In genomic region chr4:7539659-7540058, GRCh38 we compare ENCODE assay signal across 8 cellular contexts.
DNase-seq lines count a peak whose midpoint lies in the region; ATAC-seq lines count a peak whose summit lies in the region.

No MANE protein-coding gene starts in this region.

- H3K36me3 ChIP-seq in naive thymus-derived CD4-positive, alpha-beta T cell (ENCODE audit: control insufficient read depth in 2 of 3, insufficient read depth in 3 of 3, low read length in 3 of 3), result no peaks in the 10 kb centered on the region

- H3K27me3 ChIP-seq in naive thymus-derived CD4-positive, alpha-beta T cell (ENCODE audit: control insufficient read depth in 2 of 2, insufficient read depth in 2 of 2, low read length in 2 of 2), result no peaks in the 10 kb centered on the region

- intact Hi-C loops in naive thymus-derived CD4-positive, alpha-beta T cell (cut with micrococcal nuclease), result no loop called here

- no peaks in the 10 kb centered on the region for H3K9me3 Mint-ChIP-seq in activated CD8-positive, alpha-beta T cell treated with anti-CD3 and anti-CD28 coated beads, Interleukin-2, amount 10 ng/mL, durations not matched to agents 7 days and 5 days (ENCODE audit: insufficient read depth)
- peaks cover 0 to 13% (median 0%) of the 10 kb centered on the region in 11 donors for H3K9me3 Mint-ChIP-seq in naive thymus-derived CD4-positive, alpha-beta T cell

- H3K9me3 ChIP-seq in naive thymus-derived CD4-positive, alpha-beta T cell (ENCODE audit: control insufficient read depth in 2 of 3, low read length in 3 of 3), result peaks cover 0 to 11% (median 0%) of the 10 kb centered on the region in 3 experiments

- CTCF ChIA-PET in activated CD8-positive, alpha-beta T cell treated with anti-CD3 and anti-CD28 coated beads, Interleukin-2, amount 10 ng/mL, durations not matched to agents 7 days and 5 days (lab: Charles Lee), result no interaction called here
- CTCF ChIA-PET in naive thymus-derived CD4-positive, alpha-beta T cell (lab: Charles Lee), result no interaction called here

- peaks cover 0 to 5% of the 10 kb centered on the region in 2 donors for H3K4me1 ChIP-seq in naive thymus-derived CD4-positive, alpha-beta T cell (ENCODE audit: control insufficient read depth in 2 of 2, insufficient read depth in 2 of 2, low read length in 2 of 2)

- POLR2A ChIA-PET in activated CD8-positive, alpha-beta T cell treated with anti-CD3 and anti-CD28 coated beads, Interleukin-2, amount 10 ng/mL, durations not matched to agents 7 days and 5 days (lab: Charles Lee), result no interaction called here
- POLR2A ChIA-PET in naive thymus-derived CD4-positive, alpha-beta T cell (lab: Charles Lee), result no interaction called here

- no peak overlapping the region for H3K4me3 Mint-ChIP-seq in activated CD8-positive, alpha-beta T cell treated with anti-CD3 and anti-CD28 coated beads, Interleukin-2, amount 10 ng/mL, durations not matched to agents 7 days and 5 days
- H3K4me3 Mint-ChIP-seq in naive thymus-derived CD4-positive, alpha-beta T cell, result no peak overlapping the region

- peak overlapping the region; percentile 29 for H3K27ac ChIP-seq in naive thymus-derived CD4-positive, alpha-beta T cell (ENCODE audit: low read depth, low read length)

- peak; percentile 69 for DNase-seq in EL
- peak; percentile 15 for DNase-seq in NCI-H2196 treated with DMSO at 0.1 percent for 48 hours (lab: John Stamatoyannopoulos, UW; ENCODE audit: unreplicated experiment)
- peak; percentile 81 for DNase-seq in activated CD8-positive, alpha-beta T cell treated with anti-CD3 and anti-CD28 coated beads, Interleukin-2, amount 10 ng/mL, durations not matched to agents 7 days and 5 days
- DNase-seq in naive thymus-derived CD4-positive, alpha-beta T cell, result peak; percentile 23 to 82 (median 57)
- DNase-seq in NCI-H146 treated with DMSO at 0.1 percent for 48 hours (lab: John Stamatoyannopoulos, UW; ENCODE audit: unreplicated experiment), result no peak

- no peaks in the 10 kb centered on the region for H3K36me3 Mint-ChIP-seq in activated CD8-positive, alpha-beta T cell treated with anti-CD3 and anti-CD28 coated beads, Interleukin-2, amount 10 ng/mL, durations not matched to agents 7 days and 5 days (ENCODE audit: low read depth)
- H3K36me3 Mint-ChIP-seq in naive thymus-derived CD4-positive, alpha-beta T cell, result peaks cover 0 to 4% (median 0%) of the 10 kb centered on the region in 5 donors

- ATAC-seq in activated CD8-positive, alpha-beta T cell treated with anti-CD3 and anti-CD28 coated beads, Interleukin-2, amount 10 ng/mL, durations not matched to agents 7 days and 5 days, result peak; percentile 77
- ATAC-seq in naive thymus-derived CD4-positive, alpha-beta T cell, result peak; percentile 94
- ATAC-seq in GM21515 (IDR thresholded peaks at IDR 0.05; ENCODE audit: unreplicated experiment) (no peak), GM21390 (IDR thresholded peaks at IDR 0.05; ENCODE audit: unreplicated experiment) (no peak), HG02759 (IDR thresholded peaks at IDR 0.05; ENCODE audit: unreplicated experiment) (no peak)

- peak overlapping the region; percentile 47 for H3K27ac Mint-ChIP-seq in activated CD8-positive, alpha-beta T cell treated with anti-CD3 and anti-CD28 coated beads, Interleukin-2, amount 10 ng/mL, durations not matched to agents 7 days and 5 days
- peak overlapping the region in 5 of 9 donors; percentile 22 to 85 (median 58) for H3K27ac Mint-ChIP-seq in naive thymus-derived CD4-positive, alpha-beta T cell

- no peaks in the 10 kb centered on the region for H3K27me3 Mint-ChIP-seq in activated CD8-positive, alpha-beta T cell treated with anti-CD3 and anti-CD28 coated beads, Interleukin-2, amount 10 ng/mL, durations not matched to agents 7 days and 5 days (ENCODE audit: low read depth)
- H3K27me3 Mint-ChIP-seq in naive thymus-derived CD4-positive, alpha-beta T cell, result no peaks in the 10 kb centered on the region

- no peaks in the 10 kb centered on the region for H3K4me1 Mint-ChIP-seq in activated CD8-positive, alpha-beta T cell treated with anti-CD3 and anti-CD28 coated beads, Interleukin-2, amount 10 ng/mL, durations not matched to agents 7 days and 5 days (ENCODE audit: low read depth)
- peaks cover 0 to 5% (median 0%) of the 10 kb centered on the region in 7 donors for H3K4me1 Mint-ChIP-seq in naive thymus-derived CD4-positive, alpha-beta T cell

- H3K4me3 ChIP-seq in naive thymus-derived CD4-positive, alpha-beta T cell (ENCODE audit: low read length), result no peak overlapping the region

Comparison
In these comparisons a context has a peak if more than half of its experiments do, and no peak if none do; other contexts are left out.
1. ATAC-seq: peak in activated CD8-positive, alpha-beta T cell treated with anti-CD3 and anti-CD28 coated beads, Interleukin-2, amount 10 ng/mL, durations not matched to agents 7 days and 5 days (single experiment) and naive thymus-derived CD4-positive, alpha-beta T cell (single experiment); none in GM21515 (single experiment), GM21390 (single experiment) and HG02759 (single experiment).